Comparison of ENCODE assay signal across 1 cellular context in the genomic region with DNA sequence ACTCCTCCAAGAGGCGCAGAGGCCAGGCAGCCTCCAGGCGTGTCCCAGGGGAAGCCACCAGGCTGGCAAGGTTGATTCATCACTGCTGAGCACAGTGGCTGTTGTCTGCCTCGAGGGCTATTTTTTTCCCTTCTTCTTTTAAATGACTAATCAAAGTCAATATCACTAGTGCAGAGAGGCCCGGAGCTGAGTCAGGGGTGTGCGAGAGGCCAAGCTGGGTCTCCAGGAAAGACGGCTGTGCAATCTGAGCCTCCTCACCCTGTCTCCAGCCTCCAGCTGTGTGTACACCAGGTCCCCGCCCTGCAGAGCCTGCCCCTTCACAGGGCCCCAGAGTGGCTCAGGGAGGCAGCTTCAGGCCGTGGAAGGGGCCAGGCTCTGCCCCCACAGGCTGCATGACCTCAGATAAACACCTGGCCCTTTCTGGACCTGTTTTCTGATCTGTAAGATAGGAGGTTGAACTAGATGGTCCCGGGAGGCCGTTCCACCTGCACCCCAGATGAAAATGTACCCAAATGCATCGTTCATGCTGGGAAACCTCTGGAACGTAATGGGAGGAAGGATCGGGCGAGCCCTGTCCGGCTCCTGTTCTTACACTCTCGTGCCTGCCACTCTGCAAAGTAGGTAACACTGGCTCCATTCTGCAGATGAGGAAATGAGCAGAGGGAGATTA.
TF ChIP-seq lines count a peak whose summit lies in the region.

No MANE protein-coding gene starts in this region.

TF ChIP-seq in K562, 482 proteins besides CTCF, POLR2A, EP300 and RAD21 (continued from another document and continues in another):
- TF ChIP-seq, protein P1, sequence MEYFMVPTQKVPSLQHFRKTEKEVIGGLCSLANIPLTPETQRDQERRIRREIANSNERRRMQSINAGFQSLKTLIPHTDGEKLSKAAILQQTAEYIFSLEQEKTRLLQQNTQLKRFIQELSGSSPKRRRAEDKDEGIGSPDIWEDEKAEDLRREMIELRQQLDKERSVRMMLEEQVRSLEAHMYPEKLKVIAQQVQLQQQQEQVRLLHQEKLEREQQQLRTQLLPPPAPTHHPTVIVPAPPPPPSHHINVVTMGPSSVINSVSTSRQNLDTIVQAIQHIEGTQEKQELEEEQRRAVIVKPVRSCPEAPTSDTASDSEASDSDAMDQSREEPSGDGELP (CRISPR knock-in tag; IDR thresholded peaks at IDR 0.05; ENCODE audit: borderline replicate concordance), result peak; percentile 99
- TF ChIP-seq, protein P2, sequence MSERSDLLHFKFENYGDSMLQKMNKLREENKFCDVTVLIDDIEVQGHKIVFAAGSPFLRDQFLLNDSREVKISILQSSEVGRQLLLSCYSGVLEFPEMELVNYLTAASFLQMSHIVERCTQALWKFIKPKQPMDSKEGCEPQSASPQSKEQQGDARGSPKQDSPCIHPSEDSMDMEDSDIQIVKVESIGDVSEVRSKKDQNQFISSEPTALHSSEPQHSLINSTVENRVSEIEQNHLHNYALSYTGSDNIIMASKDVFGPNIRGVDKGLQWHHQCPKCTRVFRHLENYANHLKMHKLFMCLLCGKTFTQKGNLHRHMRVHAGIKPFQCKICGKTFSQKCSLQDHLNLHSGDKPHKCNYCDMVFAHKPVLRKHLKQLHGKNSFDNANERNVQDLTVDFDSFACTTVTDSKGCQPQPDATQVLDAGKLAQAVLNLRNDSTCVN (CRISPR knock-in tag; IDR thresholded peaks at IDR 0.05), result no peak
- no peak for TF ChIP-seq NR2C1 (IDR thresholded peaks at IDR 0.05)
- no peak for TF ChIP-seq NR2C1 (tag; IDR thresholded peaks at IDR 0.05)
- no peak for TF ChIP-seq ZFPM2 (CRISPR knock-in tag; IDR thresholded peaks at IDR 0.05)
- TF ChIP-seq FOS (IDR thresholded peaks at IDR 0.05; ENCODE audit: extremely low read depth, insufficient read length), result peak; percentile 30
- TF ChIP-seq SAFB (IDR thresholded peaks at IDR 0.05; ENCODE audit: borderline replicate concordance, low read depth, low read length), result no peak
- TF ChIP-seq NFE2L1 (tag; IDR thresholded peaks at IDR 0.05; ENCODE audit: borderline replicate concordance, low read depth), result no peak
- TF ChIP-seq, protein P3, sequence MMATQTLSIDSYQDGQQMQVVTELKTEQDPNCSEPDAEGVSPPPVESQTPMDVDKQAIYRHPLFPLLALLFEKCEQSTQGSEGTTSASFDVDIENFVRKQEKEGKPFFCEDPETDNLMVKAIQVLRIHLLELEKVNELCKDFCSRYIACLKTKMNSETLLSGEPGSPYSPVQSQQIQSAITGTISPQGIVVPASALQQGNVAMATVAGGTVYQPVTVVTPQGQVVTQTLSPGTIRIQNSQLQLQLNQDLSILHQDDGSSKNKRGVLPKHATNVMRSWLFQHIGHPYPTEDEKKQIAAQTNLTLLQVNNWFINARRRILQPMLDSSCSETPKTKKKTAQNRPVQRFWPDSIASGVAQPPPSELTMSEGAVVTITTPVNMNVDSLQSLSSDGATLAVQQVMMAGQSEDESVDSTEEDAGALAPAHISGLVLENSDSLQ (IDR thresholded peaks at IDR 0.05), result no peak
- no peak for TF ChIP-seq MCM5 (IDR thresholded peaks at IDR 0.05; ENCODE audit: low read depth)
- no peak for TF ChIP-seq GTF2F1 (IDR thresholded peaks at IDR 0.05; ENCODE audit: low read depth, low read length)
- no peak for TF ChIP-seq MCM2 (IDR thresholded peaks at IDR 0.05; ENCODE audit: low read depth)
- TF ChIP-seq, protein P4, sequence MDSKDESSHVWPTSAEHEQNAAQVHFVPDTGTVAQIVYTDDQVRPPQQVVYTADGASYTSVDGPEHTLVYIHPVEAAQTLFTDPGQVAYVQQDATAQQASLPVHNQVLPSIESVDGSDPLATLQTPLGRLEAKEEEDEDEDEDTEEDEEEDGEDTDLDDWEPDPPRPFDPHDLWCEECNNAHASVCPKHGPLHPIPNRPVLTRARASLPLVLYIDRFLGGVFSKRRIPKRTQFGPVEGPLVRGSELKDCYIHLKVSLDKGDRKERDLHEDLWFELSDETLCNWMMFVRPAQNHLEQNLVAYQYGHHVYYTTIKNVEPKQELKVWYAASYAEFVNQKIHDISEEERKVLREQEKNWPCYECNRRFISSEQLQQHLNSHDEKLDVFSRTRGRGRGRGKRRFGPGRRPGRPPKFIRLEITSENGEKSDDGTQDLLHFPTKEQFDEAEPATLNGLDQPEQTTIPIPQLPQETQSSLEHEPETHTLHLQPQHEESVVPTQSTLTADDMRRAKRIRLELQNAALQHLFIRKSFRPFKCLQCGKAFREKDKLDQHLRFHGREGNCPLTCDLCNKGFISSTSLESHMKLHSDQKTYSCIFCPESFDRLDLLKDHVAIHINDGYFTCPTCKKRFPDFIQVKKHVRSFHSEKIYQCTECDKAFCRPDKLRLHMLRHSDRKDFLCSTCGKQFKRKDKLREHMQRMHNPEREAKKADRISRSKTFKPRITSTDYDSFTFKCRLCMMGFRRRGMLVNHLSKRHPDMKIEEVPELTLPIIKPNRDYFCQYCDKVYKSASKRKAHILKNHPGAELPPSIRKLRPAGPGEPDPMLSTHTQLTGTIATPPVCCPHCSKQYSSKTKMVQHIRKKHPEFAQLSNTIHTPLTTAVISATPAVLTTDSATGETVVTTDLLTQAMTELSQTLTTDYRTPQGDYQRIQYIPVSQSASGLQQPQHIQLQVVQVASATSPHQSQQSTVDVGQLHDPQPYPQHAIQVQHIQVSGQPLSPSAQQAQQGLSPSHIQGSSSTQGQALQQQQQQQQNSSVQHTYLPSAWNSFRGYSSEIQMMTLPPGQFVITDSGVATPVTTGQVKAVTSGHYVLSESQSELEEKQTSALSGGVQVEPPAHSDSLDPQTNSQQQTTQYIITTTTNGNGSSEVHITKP (IDR thresholded peaks at IDR 0.05; ENCODE audit: partially characterized antibody), result peak; percentile 13
- no peak for TF ChIP-seq GTF2A2 (tag; IDR thresholded peaks at IDR 0.05)
- TF ChIP-seq HMG20A (CRISPR knock-in tag; conservative IDR thresholded peaks at IDR 0.05), result no peak
- TF ChIP-seq NCOA4 (IDR thresholded peaks at IDR 0.05; ENCODE audit: partially characterized antibody), result no peak
- TF ChIP-seq, protein P5, sequence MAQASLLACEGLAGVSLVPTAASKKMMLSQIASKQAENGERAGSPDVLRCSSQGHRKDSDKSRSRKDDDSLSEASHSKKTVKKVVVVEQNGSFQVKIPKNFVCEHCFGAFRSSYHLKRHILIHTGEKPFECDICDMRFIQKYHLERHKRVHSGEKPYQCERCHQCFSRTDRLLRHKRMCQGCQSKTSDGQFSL (CRISPR knock-in tag; IDR thresholded peaks at IDR 0.05), result no peak
- TF ChIP-seq, protein P5 (tag; IDR thresholded peaks at IDR 0.05), result no peak
- TF ChIP-seq, protein P6, sequence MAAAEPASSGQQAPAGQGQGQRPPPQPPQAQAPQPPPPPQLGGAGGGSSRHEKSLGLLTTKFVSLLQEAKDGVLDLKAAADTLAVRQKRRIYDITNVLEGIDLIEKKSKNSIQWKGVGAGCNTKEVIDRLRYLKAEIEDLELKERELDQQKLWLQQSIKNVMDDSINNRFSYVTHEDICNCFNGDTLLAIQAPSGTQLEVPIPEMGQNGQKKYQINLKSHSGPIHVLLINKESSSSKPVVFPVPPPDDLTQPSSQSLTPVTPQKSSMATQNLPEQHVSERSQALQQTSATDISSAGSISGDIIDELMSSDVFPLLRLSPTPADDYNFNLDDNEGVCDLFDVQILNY (CRISPR knock-in tag; IDR thresholded peaks at IDR 0.05), result no peak
- TF ChIP-seq ZNF589 (CRISPR knock-in tag; IDR thresholded peaks at IDR 0.05; ENCODE audit: low read depth), result no peak; the same call in 1 of the 2 replicates
- TF ChIP-seq BMI1 (IDR thresholded peaks at IDR 0.05; ENCODE audit: low read length), result no peak
- TF ChIP-seq RBBP5 (IDR thresholded peaks at IDR 0.05; ENCODE audit: borderline replicate concordance, insufficient read depth, low read length, poor library complexity, severe bottlenecking), result peak; percentile 29
- TF ChIP-seq RFX5 (IDR thresholded peaks at IDR 0.05; ENCODE audit: low read depth, low read length), result no peak
- TF ChIP-seq CBX5 (IDR thresholded peaks at IDR 0.05; ENCODE audit: borderline replicate concordance, low read depth), result no peak
- no peak for TF ChIP-seq TGIF2 (CRISPR knock-in tag; IDR thresholded peaks at IDR 0.05)
- TF ChIP-seq ZNF507 (tag; conservative IDR thresholded peaks at IDR 0.05), result no peak
- TF ChIP-seq, protein P7, sequence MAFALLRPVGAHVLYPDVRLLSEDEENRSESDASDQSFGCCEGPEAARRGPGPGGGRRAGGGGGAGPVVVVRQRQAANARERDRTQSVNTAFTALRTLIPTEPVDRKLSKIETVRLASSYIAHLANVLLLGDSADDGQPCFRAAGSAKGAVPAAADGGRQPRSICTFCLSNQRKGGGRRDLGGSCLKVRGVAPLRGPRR (CRISPR knock-in tag; IDR thresholded peaks at IDR 0.05), result no peak
- TF ChIP-seq NFIC (IDR thresholded peaks at IDR 0.05), result peak; percentile 89
- no peak for TF ChIP-seq RUNX1 (IDR thresholded peaks at IDR 0.05; ENCODE audit: low read depth)
- TF ChIP-seq ARID2 (IDR thresholded peaks at IDR 0.05), result no peak
- TF ChIP-seq, protein P8, sequence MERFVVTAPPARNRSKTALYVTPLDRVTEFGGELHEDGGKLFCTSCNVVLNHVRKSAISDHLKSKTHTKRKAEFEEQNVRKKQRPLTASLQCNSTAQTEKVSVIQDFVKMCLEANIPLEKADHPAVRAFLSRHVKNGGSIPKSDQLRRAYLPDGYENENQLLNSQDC (CRISPR knock-in tag; IDR thresholded peaks at IDR 0.05), result no peak
- TF ChIP-seq, protein P9, sequence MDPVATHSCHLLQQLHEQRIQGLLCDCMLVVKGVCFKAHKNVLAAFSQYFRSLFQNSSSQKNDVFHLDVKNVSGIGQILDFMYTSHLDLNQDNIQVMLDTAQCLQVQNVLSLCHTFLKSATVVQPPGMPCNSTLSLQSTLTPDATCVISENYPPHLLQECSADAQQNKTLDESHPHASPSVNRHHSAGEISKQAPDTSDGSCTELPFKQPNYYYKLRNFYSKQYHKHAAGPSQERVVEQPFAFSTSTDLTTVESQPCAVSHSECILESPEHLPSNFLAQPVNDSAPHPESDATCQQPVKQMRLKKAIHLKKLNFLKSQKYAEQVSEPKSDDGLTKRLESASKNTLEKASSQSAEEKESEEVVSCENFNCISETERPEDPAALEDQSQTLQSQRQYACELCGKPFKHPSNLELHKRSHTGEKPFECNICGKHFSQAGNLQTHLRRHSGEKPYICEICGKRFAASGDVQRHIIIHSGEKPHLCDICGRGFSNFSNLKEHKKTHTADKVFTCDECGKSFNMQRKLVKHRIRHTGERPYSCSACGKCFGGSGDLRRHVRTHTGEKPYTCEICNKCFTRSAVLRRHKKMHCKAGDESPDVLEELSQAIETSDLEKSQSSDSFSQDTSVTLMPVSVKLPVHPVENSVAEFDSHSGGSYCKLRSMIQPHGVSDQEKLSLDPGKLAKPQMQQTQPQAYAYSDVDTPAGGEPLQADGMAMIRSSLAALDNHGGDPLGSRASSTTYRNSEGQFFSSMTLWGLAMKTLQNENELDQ (CRISPR knock-in tag; IDR thresholded peaks at IDR 0.05; ENCODE audit: borderline replicate concordance), result no peak
- TF ChIP-seq, protein P10, sequence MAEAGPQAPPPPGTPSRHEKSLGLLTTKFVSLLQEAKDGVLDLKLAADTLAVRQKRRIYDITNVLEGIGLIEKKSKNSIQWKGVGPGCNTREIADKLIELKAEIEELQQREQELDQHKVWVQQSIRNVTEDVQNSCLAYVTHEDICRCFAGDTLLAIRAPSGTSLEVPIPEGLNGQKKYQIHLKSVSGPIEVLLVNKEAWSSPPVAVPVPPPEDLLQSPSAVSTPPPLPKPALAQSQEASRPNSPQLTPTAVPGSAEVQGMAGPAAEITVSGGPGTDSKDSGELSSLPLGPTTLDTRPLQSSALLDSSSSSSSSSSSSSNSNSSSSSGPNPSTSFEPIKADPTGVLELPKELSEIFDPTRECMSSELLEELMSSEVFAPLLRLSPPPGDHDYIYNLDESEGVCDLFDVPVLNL (CRISPR knock-in tag; IDR thresholded peaks at IDR 0.05; ENCODE audit: low read depth), result no peak
- no peak for TF ChIP-seq SRSF9 (IDR thresholded peaks at IDR 0.05; ENCODE audit: borderline replicate concordance, low read depth, low read length)
- TF ChIP-seq PRMT5 (CRISPR knock-in tag; IDR thresholded peaks at IDR 0.05), result no peak
- TF ChIP-seq, protein P11, sequence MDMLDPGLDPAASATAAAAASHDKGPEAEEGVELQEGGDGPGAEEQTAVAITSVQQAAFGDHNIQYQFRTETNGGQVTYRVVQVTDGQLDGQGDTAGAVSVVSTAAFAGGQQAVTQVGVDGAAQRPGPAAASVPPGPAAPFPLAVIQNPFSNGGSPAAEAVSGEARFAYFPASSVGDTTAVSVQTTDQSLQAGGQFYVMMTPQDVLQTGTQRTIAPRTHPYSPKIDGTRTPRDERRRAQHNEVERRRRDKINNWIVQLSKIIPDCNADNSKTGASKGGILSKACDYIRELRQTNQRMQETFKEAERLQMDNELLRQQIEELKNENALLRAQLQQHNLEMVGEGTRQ (CRISPR knock-in tag; IDR thresholded peaks at IDR 0.05), result no peak
- peak; percentile 77 to 86; a peak in 2 of 4 replicates for TF ChIP-seq SIN3A (IDR thresholded peaks at IDR 0.05; ENCODE audit: borderline replicate concordance in 2 of 2, control insufficient read depth in 1 of 2, low read depth in 2 of 2, low read length in 2 of 2)
- TF ChIP-seq ZKSCAN1 (IDR thresholded peaks at IDR 0.05; ENCODE audit: low read depth, low read length), result 0 out of 2 replicates have a peak, but pooled peaks have one; percentile 18
- no peak for TF ChIP-seq ZBTB1 (CRISPR knock-in tag; IDR thresholded peaks at IDR 0.05; ENCODE audit: borderline replicate concordance, low read depth)
- TF ChIP-seq, protein P12, sequence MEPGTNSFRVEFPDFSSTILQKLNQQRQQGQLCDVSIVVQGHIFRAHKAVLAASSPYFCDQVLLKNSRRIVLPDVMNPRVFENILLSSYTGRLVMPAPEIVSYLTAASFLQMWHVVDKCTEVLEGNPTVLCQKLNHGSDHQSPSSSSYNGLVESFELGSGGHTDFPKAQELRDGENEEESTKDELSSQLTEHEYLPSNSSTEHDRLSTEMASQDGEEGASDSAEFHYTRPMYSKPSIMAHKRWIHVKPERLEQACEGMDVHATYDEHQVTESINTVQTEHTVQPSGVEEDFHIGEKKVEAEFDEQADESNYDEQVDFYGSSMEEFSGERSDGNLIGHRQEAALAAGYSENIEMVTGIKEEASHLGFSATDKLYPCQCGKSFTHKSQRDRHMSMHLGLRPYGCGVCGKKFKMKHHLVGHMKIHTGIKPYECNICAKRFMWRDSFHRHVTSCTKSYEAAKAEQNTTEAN (CRISPR knock-in tag; IDR thresholded peaks at IDR 0.05), result no peak
- TF ChIP-seq ZBTB7A (IDR thresholded peaks at IDR 0.05; ENCODE audit: borderline replicate concordance, control insufficient read depth, low read depth, low read length), result peak; percentile 85; the same call in 1 of the 2 replicates
- no peak for TF ChIP-seq CEBPB (tag; IDR thresholded peaks at IDR 0.05)
- TF ChIP-seq FOXJ3 (CRISPR knock-in tag; IDR thresholded peaks at IDR 0.05), result no peak; the same call in 1 of the 2 replicates
- TF ChIP-seq, protein P13, sequence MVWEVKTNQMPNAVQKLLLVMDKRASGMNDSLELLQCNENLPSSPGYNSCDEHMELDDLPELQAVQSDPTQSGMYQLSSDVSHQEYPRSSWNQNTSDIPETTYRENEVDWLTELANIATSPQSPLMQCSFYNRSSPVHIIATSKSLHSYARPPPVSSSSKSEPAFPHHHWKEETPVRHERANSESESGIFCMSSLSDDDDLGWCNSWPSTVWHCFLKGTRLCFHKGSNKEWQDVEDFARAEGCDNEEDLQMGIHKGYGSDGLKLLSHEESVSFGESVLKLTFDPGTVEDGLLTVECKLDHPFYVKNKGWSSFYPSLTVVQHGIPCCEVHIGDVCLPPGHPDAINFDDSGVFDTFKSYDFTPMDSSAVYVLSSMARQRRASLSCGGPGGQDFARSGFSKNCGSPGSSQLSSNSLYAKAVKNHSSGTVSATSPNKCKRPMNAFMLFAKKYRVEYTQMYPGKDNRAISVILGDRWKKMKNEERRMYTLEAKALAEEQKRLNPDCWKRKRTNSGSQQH (CRISPR knock-in tag; IDR thresholded peaks at IDR 0.05), result no peak
- no peak for TF ChIP-seq ZNF707 (CRISPR knock-in tag; conservative IDR thresholded peaks at IDR 0.05)
- TF ChIP-seq ZNF696 (CRISPR knock-in tag; conservative IDR thresholded peaks at IDR 0.05), result no peak
